Comparison of ENCODE assay signal across 12 cellular contexts in genomic region chr12:116376354-116377193, GRCh38.
DNase-seq lines count a peak whose midpoint lies in the region; ATAC-seq and TF ChIP-seq lines count a peak whose summit lies in the region.
"Had no signal": no experiment of that assay in that cellular context is flagged by ENCODE, and none has a peak within 500 bp of the region (broad histone marks: within the 10 kb centered on the region; RNA-seq: fewer than 3 reads in every experiment).

No MANE protein-coding gene starts in this region.

- H3K4me3 Mint-ChIP-seq in activated T-cell treated with anti-CD3 and anti-CD28 coated beads, Interleukin-2, amount 50 U/mL, for 24 hours, result no peak overlapping the region
- no peak overlapping the region for H3K4me3 Mint-ChIP-seq in Calu3 (ENCODE audit: low read depth, unreplicated experiment)
- H3K4me3 Mint-ChIP-seq: T-helper 1 cell treated with Interleukin-12 subunit alpha and Interleukin-12 subunit beta and Interleukin-4 antibody, amounts not matched to agents 30 μg/mL and 1 μg/mL, for 36 hours had no signal

- no peak overlapping the region for H3K27ac ChIP-seq in upper lobe of left lung
- H3K27ac ChIP-seq: BLaER1, neutrophil had no signal

- H3K4me3 ChIP-seq in skeletal muscle satellite cell (ENCODE audit: low read length), result no peak overlapping the region
- H3K4me3 ChIP-seq in upper lobe of left lung, result no peak overlapping the region
- H3K4me3 ChIP-seq: BLaER1 had no signal

- no peaks in the 10 kb centered on the region for H3K27me3 Mint-ChIP-seq in activated T-cell treated with anti-CD3 and anti-CD28 coated beads, Interleukin-2, amount 50 U/mL, for 24 hours
- peaks cover 24% of the 10 kb centered on the region for H3K27me3 Mint-ChIP-seq in Calu3 (ENCODE audit: unreplicated experiment)

- peaks cover 7% of the 10 kb centered on the region for H3K9me3 Mint-ChIP-seq in activated T-cell treated with anti-CD3 and anti-CD28 coated beads, Interleukin-2, amount 50 U/mL, for 24 hours
- peaks cover 9% of the 10 kb centered on the region for H3K9me3 Mint-ChIP-seq in Calu3 (ENCODE audit: low read depth, unreplicated experiment)

- DNase-seq in activated T-cell treated with anti-CD3 and anti-CD28 coated beads, Interleukin-2, amount 50 U/mL, for 24 hours, result no peak
- no peak for DNase-seq in activated T-cell treated with anti-CD3 and anti-CD28 coated beads, Interleukin-2, amount 50 U/mL, for 1 hour
- DNase-seq in NCI-H2227 treated with DMSO at 0.1 percent for 48 hours (lab: John Stamatoyannopoulos, UW) (peak; percentile 60), dedifferentiated amniotic fluid mesenchymal stem cell (ENCODE audit: extremely low spot score) (peak; percentile 32), upper lobe of left lung (no peak), Calu3 (no peak), NAMALWA (ENCODE audit: low spot score) (no peak)
- DNase-seq: activated naive CD4-positive, alpha-beta T cell treated with Interleukin-2 at 50 U/mL for 16 hours had no signal

- H3K9ac ChIP-seq in skeletal muscle satellite cell (ENCODE audit: low read depth, low read length), result no peak overlapping the region
- H3K9ac ChIP-seq: BLaER1 had no signal

- H3K4me1 Mint-ChIP-seq in activated T-cell treated with anti-CD3 and anti-CD28 coated beads, Interleukin-2, amount 50 U/mL, for 24 hours (ENCODE audit: low read depth), result peaks cover 16% of the 10 kb centered on the region
- H3K4me1 Mint-ChIP-seq in Calu3 (ENCODE audit: low read depth, unreplicated experiment), result peaks cover under 1% of the 10 kb centered on the region

- no peaks in the 10 kb centered on the region for H3K27me3 ChIP-seq in skeletal muscle satellite cell (ENCODE audit: control insufficient read depth, insufficient read depth, low read length)
- no peaks in the 10 kb centered on the region for H3K27me3 ChIP-seq in upper lobe of left lung
- H3K27me3 ChIP-seq: BLaER1, neutrophil had no signal

- intact Hi-C loops in Calu3 (cut with micrococcal nuclease; ENCODE audit: unreplicated experiment), result no loop called here

- CTCF ChIA-PET in Calu3 (lab: Charles Lee), result interaction anchor here (0.7 kb wide), 1 partner anchor 220 kb away, joined by 3 read pairs; no protein-coding TSS in a partner anchor

- no peak for TF ChIP-seq POLR2A in upper lobe of left lung (IDR thresholded peaks at IDR 0.05)

- TF ChIP-seq EP300 in upper lobe of left lung (IDR thresholded peaks at IDR 0.05), result no peak

- H3K36me3 Mint-ChIP-seq in activated T-cell treated with anti-CD3 and anti-CD28 coated beads, Interleukin-2, amount 50 U/mL, for 24 hours (ENCODE audit: low read depth), result no peaks in the 10 kb centered on the region
- no peaks in the 10 kb centered on the region for H3K36me3 Mint-ChIP-seq in Calu3 (ENCODE audit: insufficient read depth, unreplicated experiment)

- no peak for ATAC-seq in upper lobe of left lung (ENCODE audit: low FRiP score in 2 of 2)

- no peaks in the 10 kb centered on the region for H3K36me3 ChIP-seq in skeletal muscle satellite cell (ENCODE audit: insufficient read depth, low read length)
- no peaks in the 10 kb centered on the region for H3K36me3 ChIP-seq in upper lobe of left lung
- H3K36me3 ChIP-seq: BLaER1, neutrophil had no signal

- H3K4me1 ChIP-seq in skeletal muscle satellite cell (ENCODE audit: control insufficient read depth, insufficient read depth, low read length) (peaks cover 24% of the 10 kb centered on the region), upper lobe of left lung (peaks cover 0 to 10% (median under 1%) of the 10 kb centered on the region in 4 donors)
- H3K4me1 ChIP-seq: BLaER1 had no signal

- no peak for TF ChIP-seq CTCF in upper lobe of left lung (IDR thresholded peaks at IDR 0.05)
- no peak for TF ChIP-seq CTCF in Calu3 (IDR thresholded peaks at IDR 0.05; ENCODE audit: unreplicated experiment)

- peak overlapping the region; percentile 43 for H3K4me2 ChIP-seq in skeletal muscle satellite cell (ENCODE audit: low read length)
- H3K4me2 ChIP-seq: BLaER1 had no signal

- WGBS in upper lobe of left lung, 2 donors, result 49 to 52% methylated on average over 11 of the region's 11 CpGs

- H3K27ac Mint-ChIP-seq in activated T-cell treated with anti-CD3 and anti-CD28 coated beads, Interleukin-2, amount 50 U/mL, for 24 hours, result peak overlapping the region; percentile 29
- H3K27ac Mint-ChIP-seq in Calu3 (ENCODE audit: unreplicated experiment), result no peak overlapping the region
- H3K27ac Mint-ChIP-seq: T-helper 1 cell treated with Interleukin-12 subunit alpha and Interleukin-12 subunit beta and Interleukin-4 antibody, amounts not matched to agents 30 μg/mL and 1 μg/mL, for 36 hours had no signal

- BruUV-seq in Calu3 (replicated peaks; lab: Mats Ljungman, UMichigan), result no TSS peak

- H3K9me3 ChIP-seq in skeletal muscle satellite cell (replicated peaks; ENCODE audit: low read length) (no peaks in the 10 kb centered on the region), upper lobe of left lung (no peaks in the 10 kb centered on the region)
- H3K9me3 ChIP-seq: BLaER1, neutrophil had no signal

Comparison
In these comparisons a context has a peak if more than half of its experiments do, and no peak if none do; other contexts are left out.
1. DNase-seq: peak in NCI-H2227 treated with DMSO at 0.1 percent for 48 hours (single experiment) and dedifferentiated amniotic fluid mesenchymal stem cell (single experiment); none in activated T-cell treated with anti-CD3 and anti-CD28 coated beads, Interleukin-2, amount 50 U/mL, for 24 hours (single experiment), activated T-cell treated with anti-CD3 and anti-CD28 coated beads, Interleukin-2, amount 50 U/mL, for 1 hour (single experiment), upper lobe of left lung (0 of 2), Calu3 (single experiment) and NAMALWA (single experiment).